ENCODE assay signal across 8 cellular contexts in genomic region chr6:107704377-107705013, GRCh38.
DNase-seq lines count a peak whose midpoint lies in the region; ATAC-seq and TF ChIP-seq lines count a peak whose summit lies in the region.

No MANE protein-coding gene starts in this region.

- intact Hi-C loops in posterior vena cava (cut with DNase I): no loop called here

- TF ChIP-seq EP300 in upper lobe of left lung (IDR thresholded peaks at IDR 0.05): no peak

- H3K27ac ChIP-seq in ACC112 (ENCODE audit: low read depth, low read length): no peak overlapping the region
- no peak overlapping the region for H3K27ac ChIP-seq in brain microvascular endothelial cell
- no peak overlapping the region for H3K27ac ChIP-seq in upper lobe of left lung

- no peaks in the 10 kb centered on the region for H3K36me3 ChIP-seq in ACC112 (ENCODE audit: insufficient read depth, low read length)
- H3K36me3 ChIP-seq in brain microvascular endothelial cell (replicated peaks): no peaks in the 10 kb centered on the region
- H3K36me3 ChIP-seq in upper lobe of left lung: no peaks in the 10 kb centered on the region

- no peak for TF ChIP-seq POLR2A in upper lobe of left lung (IDR thresholded peaks at IDR 0.05)

- H3K9me3 ChIP-seq in upper lobe of left lung: no peaks in the 10 kb centered on the region

- TF ChIP-seq CTCF in brain microvascular endothelial cell (IDR thresholded peaks at IDR 0.05; ENCODE audit: low read depth, low read length, missing control alignments): peak; percentile 75
- TF ChIP-seq CTCF in upper lobe of left lung (IDR thresholded peaks at IDR 0.05): peak; percentile 64 to 83 (median 68)

- H3K4me3 ChIP-seq in ACC112 (ENCODE audit: low read depth, low read length) (peak overlapping the region; percentile 59), brain microvascular endothelial cell (ENCODE audit: low read depth, low read length) (no peak overlapping the region), upper lobe of left lung (no peak overlapping the region)

- in situ Hi-C loops in brain microvascular endothelial cell (cut with HindIII; ENCODE audit: low pct_ligation_motif_present, low sequenced_read_pairs): no loop called here

- H2AFZ ChIP-seq in ACC112 (ENCODE audit: low read length, unreplicated experiment): peak overlapping the region; percentile 95

- no peaks in the 10 kb centered on the region for H3K27me3 ChIP-seq in ACC112 (ENCODE audit: insufficient read depth, low read length)
- H3K27me3 ChIP-seq in brain microvascular endothelial cell (replicated peaks): no peaks in the 10 kb centered on the region
- H3K27me3 ChIP-seq in upper lobe of left lung: no peaks in the 10 kb centered on the region

- ATAC-seq in upper lobe of left lung (ENCODE audit: low FRiP score in 2 of 2): peak in 1 of 2 donors; percentile 68

- WGBS in upper lobe of left lung, 2 donors: 32 to 35% methylated on average over 7 of the region's 7 CpGs

- DNase-seq in EL: peak; percentile 58
- DNase-seq in NCI-H1694 treated with DMSO at 0.1 percent for 48 hours (lab: John Stamatoyannopoulos, UW): peak; percentile 22
- peak; percentile 52 for DNase-seq in brain microvascular endothelial cell
- DNase-seq in kidney glomerular epithelial cell (lab: John Stamatoyannopoulos, UW): peak; percentile 5
- DNase-seq in upper lobe of left lung: no peak
- DNase-seq in mesenteric fat pad (ENCODE audit: low spot score): no peak
- DNase-seq in posterior vena cava (ENCODE audit: low spot score): no peak

- no peaks in the 10 kb centered on the region for H3K79me2 ChIP-seq in ACC112 (ENCODE audit: control insufficient read depth, insufficient read depth, low read length, unreplicated experiment)

- peaks cover 8% of the 10 kb centered on the region for H3K4me1 ChIP-seq in ACC112 (ENCODE audit: control insufficient read depth, insufficient read depth, low read length, unreplicated experiment)
- peaks cover 0 to 5% (median 0%) of the 10 kb centered on the region in 4 donors for H3K4me1 ChIP-seq in upper lobe of left lung

Comparison
In these comparisons a context has a peak if more than half of its experiments do, and no peak if none do; other contexts are left out.
1. DNase-seq: peak in EL (single experiment), NCI-H1694 treated with DMSO at 0.1 percent for 48 hours (single experiment), brain microvascular endothelial cell (single experiment) and kidney glomerular epithelial cell (single experiment); none in upper lobe of left lung (0 of 2), mesenteric fat pad (single experiment) and posterior vena cava (single experiment).